25 cellular contexts compared by ENCODE assay signal in the genomic region with DNA sequence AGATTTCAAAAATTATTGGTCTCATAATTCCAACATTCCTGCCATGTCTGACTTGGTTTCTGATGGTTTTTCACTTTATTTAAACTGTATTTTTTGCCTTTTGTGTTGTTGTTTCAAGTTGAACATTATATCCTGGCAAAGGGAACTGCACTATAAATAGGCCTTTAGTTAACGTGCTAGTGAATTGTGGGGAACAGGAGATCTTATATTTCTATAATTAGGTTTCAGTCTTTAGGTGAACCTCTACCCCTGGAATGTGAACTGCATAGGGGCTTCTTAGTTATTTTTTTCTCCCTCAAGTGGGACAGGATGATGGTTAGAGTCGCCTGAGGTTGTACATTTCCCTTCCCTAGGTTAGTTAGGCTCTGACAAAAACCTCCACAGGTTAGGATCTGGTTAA.
"Had no signal": no experiment of that assay in that cellular context is flagged by ENCODE, and none has a peak within 500 bp of the region (broad histone marks: within the 10 kb centered on the region; RNA-seq: fewer than 3 reads in every experiment).

No MANE protein-coding gene starts in this region.

- DNase-seq: activated CD4-positive, alpha-beta T cell treated with anti-CD3 and anti-CD28 coated beads for 4 hours; activated CD4-positive, alpha-beta T cell treated with anti-CD3 and anti-CD28 coated beads, Interleukin-2, amount 50 U/mL, for 48 hours; activated CD4-positive, CD25-positive, alpha-beta regulatory T cell; activated effector memory CD4-positive, alpha-beta T cell treated with Interleukin-2 at 50 U/mL for 16 hours; activated naive CD4-positive, alpha-beta T cell treated with anti-CD3 and anti-CD28 coated beads for 36 hours; activated naive CD8-positive, alpha-beta T cell treated with anti-CD3 and anti-CD28 coated beads, Interleukin-2, amount 50 U/mL, for 24 hours; activated T-cell treated with anti-CD3 and anti-CD28 coated beads, Interleukin-2, amount 50 U/mL, for 72 hours; effector CD4-positive, alpha-beta T cell; hypothalamus; midbrain; natural killer cell; ovary; stimulated activated CD4-positive, alpha-beta T cell treated with anti-CD3 and anti-CD28 coated beads, Interleukin-15, amount 100 ng/mL, for 24 hours; stimulated activated CD4-positive, alpha-beta T cell treated with anti-CD3 and anti-CD28 coated beads, Interleukin-4, amount 100 ng/mL, for 1 hour; stimulated activated naive CD4-positive, alpha-beta T cell treated with Interleukin-2 at 50 U/mL for 16 hours; substantia nigra; T1000; thyroid gland; upper lobe of right lung had no signal

- H3K9me3 ChIP-seq: ovary, prostate gland, thyroid gland, upper lobe of right lung had no signal

- ATAC-seq: activated naive CD8-positive, alpha-beta T cell treated with anti-CD3 and anti-CD28 coated beads, Interleukin-2, amount 50 U/mL, for 24 hours; activated T-cell treated with anti-CD3 and anti-CD28 coated beads, Interleukin-2, amount 50 U/mL, for 72 hours; esophagus mucosa; left lobe of liver; sciatic nerve; upper lobe of right lung had no signal

- H3K4me3 Mint-ChIP-seq: activated naive CD4-positive, alpha-beta T cell treated with anti-CD3 and anti-CD28 coated beads for 36 hours; activated naive CD8-positive, alpha-beta T cell treated with anti-CD3 and anti-CD28 coated beads, Interleukin-2, amount 50 U/mL, for 24 hours; dendritic cell treated with granulocyte-macrophage colony-stimulating factor and Interleukin-4, amounts not matched to agents 40 ng/mL and 50 ng/mL, for 4 days had no signal

- H3K27me3 Mint-ChIP-seq: activated naive CD8-positive, alpha-beta T cell treated with anti-CD3 and anti-CD28 coated beads, Interleukin-2, amount 50 U/mL, for 24 hours; dendritic cell treated with granulocyte-macrophage colony-stimulating factor and Interleukin-4, amounts not matched to agents 40 ng/mL and 50 ng/mL, for 4 days had no signal

- H3K36me3 Mint-ChIP-seq: natural killer cell had no signal

- H3K4me1 ChIP-seq: prostate gland had no signal

- H3K36me3 ChIP-seq: ovary, prostate gland, thyroid gland, upper lobe of right lung had no signal

- H3K27me3 ChIP-seq: ovary, thyroid gland, upper lobe of right lung had no signal

- H3K4me2 ChIP-seq: smooth muscle cell had no signal

- H3K4me3 ChIP-seq: ovary, prostate gland, smooth muscle cell, thyroid gland, upper lobe of right lung had no signal

- H3K27ac ChIP-seq: ovary, prostate gland, thyroid gland, upper lobe of right lung had no signal

- H3K27ac Mint-ChIP-seq: activated naive CD4-positive, alpha-beta T cell treated with anti-CD3 and anti-CD28 coated beads for 36 hours; activated naive CD8-positive, alpha-beta T cell treated with anti-CD3 and anti-CD28 coated beads, Interleukin-2, amount 50 U/mL, for 24 hours; activated T-cell treated with anti-CD3 and anti-CD28 coated beads, Interleukin-2, amount 50 U/mL, for 72 hours; dendritic cell treated with granulocyte-macrophage colony-stimulating factor and Interleukin-4, amounts not matched to agents 40 ng/mL and 50 ng/mL, for 4 days had no signal

- H3K9me3 Mint-ChIP-seq: activated naive CD4-positive, alpha-beta T cell treated with anti-CD3 and anti-CD28 coated beads for 36 hours; activated naive CD8-positive, alpha-beta T cell treated with anti-CD3 and anti-CD28 coated beads, Interleukin-2, amount 50 U/mL, for 24 hours; activated T-cell treated with anti-CD3 and anti-CD28 coated beads, Interleukin-2, amount 50 U/mL, for 72 hours; dendritic cell treated with granulocyte-macrophage colony-stimulating factor and Interleukin-4, amounts not matched to agents 40 ng/mL and 50 ng/mL, for 4 days; natural killer cell had no signal
